Comparison of ENCODE assay signal across 9 cellular contexts in the genomic region with DNA sequence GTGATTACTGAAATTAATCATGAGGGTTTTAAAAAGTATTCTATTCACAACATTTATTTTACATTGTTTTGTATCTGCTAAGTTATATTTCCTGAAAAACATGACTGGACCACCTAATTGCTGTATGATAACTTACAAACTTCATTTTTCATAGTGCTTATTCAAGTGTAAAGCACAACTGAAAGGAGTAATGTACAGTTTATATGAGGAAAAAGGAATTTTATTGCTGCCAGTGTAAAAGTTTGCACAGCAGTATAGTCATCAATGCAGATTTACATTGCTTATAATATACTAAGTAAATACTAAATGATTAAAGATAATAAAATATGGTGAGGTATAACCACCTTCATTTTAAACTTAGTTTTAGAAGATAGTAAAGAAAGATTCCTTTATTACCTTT. TPM values are rescaled to one million over a fixed set of nuclear protein-coding genes. Genes with fewer than 3 reads are reported as not detected.
DNase-seq lines count a peak whose midpoint lies in the region; ATAC-seq and TF ChIP-seq lines count a peak whose summit lies in the region.
"Had no signal": no experiment of that assay in that cellular context is flagged by ENCODE, and none has a peak within 500 bp of the region (broad histone marks: within the 10 kb centered on the region; RNA-seq: fewer than 3 reads in every experiment).

No MANE protein-coding gene starts in this region.

- H3K9me3 ChIP-seq in SK-N-MC (ENCODE audit: low read depth, low read length) (no peaks in the 10 kb centered on the region), fibroblast of lung (ENCODE audit: control insufficient read depth, insufficient read depth, low read depth, low read length) (no peaks in the 10 kb centered on the region), sigmoid colon (no peaks in the 10 kb centered on the region)

- H3K4me3 ChIP-seq in GM12864 (ENCODE audit: low read depth, low read length) (peak overlapping the region; percentile 98), SK-N-MC (peak overlapping the region; percentile 85), fibroblast of lung (replicated peaks in 1 of 4; ENCODE audit: control extremely low read depth in 1 of 4, insufficient read depth in 1 of 4, low read depth in 3 of 4, low read length in 4 of 4) (peak overlapping the region; percentile 84 to 98 (median 88)), sigmoid colon (peak overlapping the region; percentile 82 to 98 (median 91))

- no peak for TF ChIP-seq EP300 in sigmoid colon (IDR thresholded peaks at IDR 0.05)

- TF ChIP-seq CTCF in GM12864 (IDR thresholded peaks at IDR 0.05; ENCODE audit: low read depth, low read length, missing control alignments) (no peak), fibroblast of lung (conservative IDR thresholded peaks at IDR 0.05 in 1 of 2, IDR thresholded peaks at IDR 0.05 in 1 of 2; ENCODE audit: low read depth in 1 of 2, low read length in 2 of 2) (no peak), sigmoid colon (IDR thresholded peaks at IDR 0.05) (no peak)

- H3K79me2 ChIP-seq in fibroblast of lung (ENCODE audit: control insufficient read depth, insufficient read depth, low read length) = peaks cover 93% of the 10 kb centered on the region

- H3K36me3 ChIP-seq in SK-N-MC (ENCODE audit: insufficient read depth, low read length) (no peaks in the 10 kb centered on the region), fibroblast of lung (ENCODE audit: control insufficient read depth, insufficient read depth, low read length) (no peaks in the 10 kb centered on the region), sigmoid colon (peaks cover 0 to 3% (median 0%) of the 10 kb centered on the region in 4 donors)

- H3K4me2 ChIP-seq in fibroblast of lung (ENCODE audit: extremely low read depth, insufficient read depth, low read length) = peak overlapping the region; percentile 91

- intact Hi-C loops in sigmoid colon (cut with DNase I) = no loop called here

- H3K4me1 ChIP-seq in fibroblast of lung (ENCODE audit: control insufficient read depth, extremely low read depth, insufficient read depth, low read length) = peaks cover under 1% of the 10 kb centered on the region
- H3K4me1 ChIP-seq in sigmoid colon = peaks cover 0 to 47% (median 32%) of the 10 kb centered on the region in 4 donors

- DNase-seq in GM12864 (ENCODE audit: low read depth) (no peak), SK-N-MC (ENCODE audit: low read depth, low spot score) (no peak), fibroblast of lung (ENCODE audit: low read depth in 2 of 2) (no peak), sigmoid colon (no peak), GOT3 (lab: John Stamatoyannopoulos, UW) (no peak), NCI-H2081 (lab: John Stamatoyannopoulos, UW) (no peak), NCI-H2196 (lab: John Stamatoyannopoulos, UW; ENCODE audit: unreplicated experiment) (no peak)
- DNase-seq: NCI-H526 had no signal

- no peak for TF ChIP-seq POLR2A in sigmoid colon (IDR thresholded peaks at IDR 0.05)

- H3K27me3 ChIP-seq in fibroblast of lung (ENCODE audit: control insufficient read depth, insufficient read depth, low read length) (no peaks in the 10 kb centered on the region), sigmoid colon (no peaks in the 10 kb centered on the region)

- H3K9ac ChIP-seq in SK-N-MC (ENCODE audit: insufficient read length) (peak overlapping the region; percentile 66), fibroblast of lung (ENCODE audit: insufficient read depth, low read length) (no peak overlapping the region)

- H2AFZ ChIP-seq in fibroblast of lung (ENCODE audit: low read length) = no peak overlapping the region

- ATAC-seq in HG03571 (IDR thresholded peaks at IDR 0.05; ENCODE audit: unreplicated experiment) = no peak

- H3K27ac ChIP-seq in SK-N-MC (peak overlapping the region; percentile 42; the same call in 1 of the 2 replicates), fibroblast of lung (ENCODE audit: insufficient read depth, low read length) (no peak overlapping the region), sigmoid colon (peak overlapping the region; percentile 95 to 99 (median 98))

- peaks cover 10% of the 10 kb centered on the region for H4K20me1 ChIP-seq in fibroblast of lung (ENCODE audit: control insufficient read depth, extremely low read depth, insufficient read depth, low read length)

RNA-seq across cellular contexts. Expression of a gene that starts 4.0 kb away (rescaled TPM):
- total RNA-seq in fibroblast of lung = 200 and 222 TPM in 2 replicates
- polyA plus RNA-seq in fibroblast of lung = 50.9 and 60.2 TPM in 2 replicates
- 50.8 and 60.8 TPM in 2 replicates for polyA plus RNA-seq in fibroblast of lung (2012)
- 5.8 and 32.6 TPM in 2 replicates for polyA minus RNA-seq in fibroblast of lung (ENCODE audit: low replicate concordance)
- 100 to 1,000 TPM in 2 of 4 donors, 10 to 100 TPM in 2; 80.0 to 180 (median 118) TPM for total RNA-seq in sigmoid colon
- 10 to 100 TPM; 27.0 to 40.9 (median 31.2) TPM for polyA plus RNA-seq in sigmoid colon

RNA-seq across cellular contexts. Expression of a gene that starts 4.1 kb away (rescaled TPM):
- total RNA-seq in fibroblast of lung (0.51 and 0.66 TPM in 2 replicates), sigmoid colon (under 1 TPM; 0.14 to 0.36 (median 0.30) TPM)
- polyA plus RNA-seq in fibroblast of lung (0.49 and 0.54 TPM in 2 replicates), sigmoid colon (under 1 TPM; 0.60 to 0.92 (median 0.76) TPM)
- 0.51 and 0.65 TPM in 2 replicates for polyA plus RNA-seq in fibroblast of lung (2012)
- polyA minus RNA-seq in fibroblast of lung (ENCODE audit: low replicate concordance) = 2.0 and 3.0 TPM in 2 replicates

RNA-seq across cellular contexts. Expression of a gene that starts 49.4 kb away (rescaled TPM):
- total RNA-seq in fibroblast of lung (32.1 and 34.7 TPM in 2 replicates), sigmoid colon (10 to 100 TPM; 28.0 to 45.3 (median 37.3) TPM)
- polyA plus RNA-seq in fibroblast of lung (34.9 and 49.0 TPM in 2 replicates), sigmoid colon (10 to 100 TPM in 2 of 3 donors, 1 to 10 TPM in 1; 6.9 to 18.7 (median 10.8) TPM)
- 19.3 and 30.4 TPM in 2 replicates for polyA plus RNA-seq in fibroblast of lung (2012)
- 2.4 and 5.6 TPM in 2 replicates for polyA minus RNA-seq in fibroblast of lung (ENCODE audit: low replicate concordance)
